Comparison of ENCODE assay signal across 23 cellular contexts in the genomic region with DNA sequence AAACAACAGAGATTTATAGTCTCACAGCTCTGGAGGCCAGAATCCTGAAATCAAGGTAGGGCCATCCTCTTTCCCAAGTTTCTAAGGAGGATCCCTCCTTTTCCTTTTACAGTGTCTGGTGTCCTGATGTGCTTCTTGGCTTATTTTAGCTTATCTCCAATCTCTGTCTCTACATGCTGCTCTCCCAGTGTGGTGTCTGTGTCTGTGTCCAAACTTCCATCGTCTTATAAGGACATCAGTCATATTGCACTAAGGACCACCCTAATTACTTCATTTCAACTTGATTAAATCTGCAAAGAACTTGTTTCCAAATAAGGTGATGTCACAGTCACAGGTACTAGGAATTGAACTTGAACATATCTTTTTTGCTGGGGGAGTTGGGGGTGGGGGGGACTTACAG.
"Had no signal": no experiment of that assay in that cellular context is flagged by ENCODE, and none has a peak within 500 bp of the region (broad histone marks: within the 10 kb centered on the region; RNA-seq: fewer than 3 reads in every experiment).

No MANE protein-coding gene starts in this region.

- H3K27ac Mint-ChIP-seq: dendritic cell treated with granulocyte-macrophage colony-stimulating factor and Interleukin-4, amounts not matched to agents 40 ng/mL and 50 ng/mL, for 4 days; effector memory CD8-positive, alpha-beta T cell; immature natural killer cell; mesothelial cell of epicardium; naive B cell had no signal

- ATAC-seq: effector memory CD8-positive, alpha-beta T cell; gastroesophageal sphincter; heart left ventricle; left colon; left lung; left ventricle myocardium superior; lower lobe of right lung; mucosa of descending colon had no signal

- H3K27ac ChIP-seq: colonic mucosa, esophagus squamous epithelium, gastroesophageal sphincter, heart left ventricle, hepatocyte, left lung, lower lobe of right lung had no signal

- H3K4me1 Mint-ChIP-seq: immature natural killer cell, naive B cell had no signal

- H3K4me3 ChIP-seq: colonic mucosa, esophagus squamous epithelium, gastroesophageal sphincter, heart left ventricle, hepatocyte, left lung, lower lobe of right lung, mucosa of descending colon had no signal

- H3K9me3 ChIP-seq: colonic mucosa, esophagus squamous epithelium, gastroesophageal sphincter, left lung, lower lobe of right lung, mucosa of descending colon had no signal

- H3K36me3 ChIP-seq: colonic mucosa, esophagus squamous epithelium, gastroesophageal sphincter, heart left ventricle, left lung, lower lobe of right lung had no signal

- H3K27me3 Mint-ChIP-seq: dendritic cell treated with granulocyte-macrophage colony-stimulating factor and Interleukin-4, amounts not matched to agents 40 ng/mL and 50 ng/mL, for 4 days had no signal

- H3K27me3 ChIP-seq: colonic mucosa, esophagus squamous epithelium, gastroesophageal sphincter, heart left ventricle, hepatocyte, left lung had no signal

- H3K4me3 Mint-ChIP-seq: dendritic cell treated with granulocyte-macrophage colony-stimulating factor and Interleukin-4, amounts not matched to agents 40 ng/mL and 50 ng/mL, for 4 days; effector memory CD8-positive, alpha-beta T cell; immature natural killer cell; mesothelial cell of epicardium; naive B cell had no signal

- DNase-seq: colonic mucosa; cortex of kidney; effector CD8-positive, alpha-beta T cell; effector memory CD8-positive, alpha-beta T cell; esophagus squamous epithelium; foreskin fibroblast; heart left ventricle; hypothalamus; immature natural killer cell; islet precursor cell; kidney; kidney glomerular epithelial cell; left colon; left lung; left ventricle myocardium superior; lower lobe of right lung; mesenchymal stem cell; mucosa of descending colon; naive B cell had no signal

- H3K4me1 ChIP-seq: colonic mucosa, esophagus squamous epithelium, gastroesophageal sphincter, left lung, lower lobe of right lung had no signal

- H3K36me3 Mint-ChIP-seq: mesothelial cell of epicardium, naive B cell had no signal
